In genomic region chr2:740446-741293, GRCh38 we compare ENCODE assay signal across 8 cellular contexts.
DNase-seq lines count a peak whose midpoint lies in the region; ATAC-seq and TF ChIP-seq lines count a peak whose summit lies in the region.

No MANE protein-coding gene starts in this region.

- no peak for TF ChIP-seq POLR2A in gastroesophageal sphincter (IDR thresholded peaks at IDR 0.05)
- TF ChIP-seq POLR2A in thyroid gland (IDR thresholded peaks at IDR 0.05), result no peak

- WGBS in gastroesophageal sphincter (ENCODE audit: low coverage in 1 of 2), 2 donors, result 3 to 4% methylated on average over 30 to 32 of the region's 39 CpGs
- 7 to 9% methylated on average over 33 to 39 of the region's 39 CpGs for WGBS in thyroid gland, 2 donors

- intact Hi-C loops in thyroid gland (cut with DNase I), result loop anchor here (5.0 kb wide), 1 partner anchor 63 kb away; the partner anchor contains the start of gene TMEM18

- H3K4me3 ChIP-seq in gastroesophageal sphincter (peak overlapping the region; percentile 43 to 60), neuron (ENCODE audit: low read length) (peak overlapping the region; percentile 59), thyroid gland (replicated peaks in 1 of 3) (peak overlapping the region in 1 of 3 donors; percentile 28)

- TF ChIP-seq CTCF in gastroesophageal sphincter (IDR thresholded peaks at IDR 0.05) (no peak), thyroid gland (IDR thresholded peaks at IDR 0.05) (no peak)

- peak overlapping the region in 3 of 4 donors; percentile 68 to 82 (median 77) for H3K27ac ChIP-seq in gastroesophageal sphincter
- H3K27ac ChIP-seq in thyroid gland, result peak overlapping the region in 2 of 3 donors; percentile 15 to 44

- no peak for TF ChIP-seq EP300 in gastroesophageal sphincter (IDR thresholded peaks at IDR 0.05)

- H3K9me3 ChIP-seq in gastroesophageal sphincter, result no peaks in the 10 kb centered on the region
- no peaks in the 10 kb centered on the region for H3K9me3 ChIP-seq in neuron (ENCODE audit: low read length)
- no peaks in the 10 kb centered on the region for H3K9me3 ChIP-seq in thyroid gland

- H2AFZ ChIP-seq in neuron (ENCODE audit: low read depth, low read length), result peak overlapping the region; percentile 60

- H3K4me1 ChIP-seq in gastroesophageal sphincter, result peaks cover 0 to 20% (median 5%) of the 10 kb centered on the region in 3 donors
- H3K4me1 ChIP-seq in neuron (ENCODE audit: insufficient read depth, low read length), result peaks cover 8% of the 10 kb centered on the region
- H3K4me1 ChIP-seq in thyroid gland, result peaks cover 4 to 10% of the 10 kb centered on the region in 2 donors

- ATAC-seq in gastroesophageal sphincter, result peak; percentile 82

- DNase-seq in DMS114 treated with DMSO at 0.1 percent for 48 hours (lab: John Stamatoyannopoulos, UW; ENCODE audit: unreplicated experiment), result peak; percentile 99
- peak; percentile 96 for DNase-seq in HK-2 (ENCODE audit: unreplicated experiment)
- DNase-seq in NCI-H748 treated with DMSO at 0.1 percent for 48 hours (lab: John Stamatoyannopoulos, UW), result peak; percentile 96
- peak; percentile 55 for DNase-seq in activated naive CD4-positive, alpha-beta T cell treated with anti-CD3 and anti-CD28 coated beads, Interleukin-2, amount 50 U/mL, for 16 hours
- DNase-seq in thyroid gland, result peak; percentile 89 to 90
- DNase-seq in cortex of kidney (lab: John Stamatoyannopoulos, UW), result no peak

- H3K36me3 ChIP-seq in gastroesophageal sphincter (no peaks in the 10 kb centered on the region), neuron (ENCODE audit: insufficient read depth, low read length) (no peaks in the 10 kb centered on the region), thyroid gland (no peaks in the 10 kb centered on the region)

- H3K27me3 ChIP-seq in gastroesophageal sphincter, result peaks cover 8% of the 10 kb centered on the region
- H3K27me3 ChIP-seq in neuron (ENCODE audit: insufficient read depth, low read length), result no peaks in the 10 kb centered on the region
- no peaks in the 10 kb centered on the region for H3K27me3 ChIP-seq in thyroid gland
